ENCODE assay signal across 21 cellular contexts in genomic region chr6:44110005-44110681, GRCh38. TPM values are rescaled to one million over a fixed set of nuclear protein-coding genes. Genes with fewer than 3 reads are reported as not detected.
DNase-seq lines count a peak whose midpoint lies in the region; ATAC-seq and TF ChIP-seq lines count a peak whose summit lies in the region.
"Had no signal": no experiment of that assay in that cellular context is flagged by ENCODE, and none has a peak within 500 bp of the region (broad histone marks: within the 10 kb centered on the region; RNA-seq: fewer than 3 reads in every experiment).

No MANE protein-coding gene starts in this region.

- POLR2A ChIA-PET in HEK293 (lab: Yijun Ruan, JAX) = no interaction called here

- 0 out of 2 replicates have a peak, but pooled peaks cover 4% of the 10 kb centered on the region for H3K4me1 ChIP-seq in HEK293 (ENCODE audit: control insufficient read depth, insufficient read depth, low read length)
- peaks cover 0 to 47% of the 10 kb centered on the region in 2 donors for H3K4me1 ChIP-seq in right atrium auricular region
- H3K4me1 ChIP-seq in osteoblast (ENCODE audit: insufficient read depth, low read length) = peaks cover 8% of the 10 kb centered on the region
- H3K4me1 ChIP-seq: SJSA1 had no signal

- H4K20me1 ChIP-seq in osteoblast (ENCODE audit: insufficient read depth, low read length) = peaks cover 13% of the 10 kb centered on the region

- no peaks in the 10 kb centered on the region for H3K27me3 ChIP-seq in right atrium auricular region
- no peaks in the 10 kb centered on the region for H3K27me3 ChIP-seq in osteoblast (ENCODE audit: insufficient read depth, low read length)
- H3K27me3 ChIP-seq: SJSA1, transverse colon had no signal

- no peak overlapping the region for H3K4me3 ChIP-seq in HEK293 (ENCODE audit: low read depth, low read length)
- no peak overlapping the region for H3K4me3 ChIP-seq in right atrium auricular region
- H3K4me3 ChIP-seq in osteoblast (ENCODE audit: insufficient read depth, low read length) = no peak overlapping the region
- H3K4me3 ChIP-seq: SJSA1, transverse colon had no signal

- DNase-seq in right atrium auricular region (ENCODE audit: low spot score) = no peak
- no peak for DNase-seq in osteoblast (ENCODE audit: insufficient read length, low spot score, missing footprints)
- no peak for DNase-seq in NCI-H510A (lab: John Stamatoyannopoulos, UW)
- DNase-seq in DMS79 (lab: John Stamatoyannopoulos, UW) = no peak
- DNase-seq: activated CD4-positive, alpha-beta T cell treated with anti-CD3 and anti-CD28 coated beads for 4 hours; caudate nucleus; GF-D8; IMR-90; NCI-H2029; NCI-H524; stimulated activated CD4-positive, alpha-beta T cell treated with anti-CD3 and anti-CD28 coated beads, Interleukin-12 subunit alpha, Interleukin-12 subunit beta, amount 100 ng/mL, for 4 hours; T1000; transverse colon had no signal

- TF ChIP-seq CTCF in HEK293 (tag by site-specific recombination; IDR thresholded peaks at IDR 0.05) = no peak
- no peak for TF ChIP-seq CTCF in VCaP (conservative IDR thresholded peaks at IDR 0.05)
- no peak for TF ChIP-seq CTCF in right atrium auricular region (IDR thresholded peaks at IDR 0.05)
- TF ChIP-seq CTCF in osteoblast (IDR thresholded peaks at IDR 0.05; ENCODE audit: extremely low read depth, low read depth, low read length) = no peak

- no peak overlapping the region for H3K4me2 ChIP-seq in osteoblast (ENCODE audit: insufficient read depth, low read length)

- H3K27ac ChIP-seq in HEK293 (ENCODE audit: extremely low read depth, low read depth, low read length) (no peak overlapping the region), VCaP (peak overlapping the region; percentile 52), right atrium auricular region (peak overlapping the region; percentile 85 to 87), osteoblast (ENCODE audit: low read depth, low read length) (peak overlapping the region; percentile 19)
- H3K27ac ChIP-seq: parathyroid adenoma, SJSA1, transverse colon had no signal

- H3K79me2 ChIP-seq in osteoblast (ENCODE audit: insufficient read depth, low read length) = peaks cover 76% of the 10 kb centered on the region

- no peak overlapping the region for H2AFZ ChIP-seq in osteoblast (ENCODE audit: low read length)
- H2AFZ ChIP-seq: parathyroid adenoma had no signal

- no peak for ATAC-seq in HG03159 (IDR thresholded peaks at IDR 0.05; ENCODE audit: unreplicated experiment)
- no peak for ATAC-seq in GM21786 (IDR thresholded peaks at IDR 0.05; ENCODE audit: unreplicated experiment)
- ATAC-seq: stimulated activated memory B cell treated with anti-CD40 and anti-IgM and Interleukin-4, amounts not matched to agents 10 μg/mL and 1 μg/mL and 100 μg/mL, for 72 hours had no signal

- H3K36me3 ChIP-seq in HEK293 (ENCODE audit: control insufficient read depth in 2 of 2, insufficient read depth in 1 of 2, low read length in 2 of 2) (peaks cover 30 to 93% of the 10 kb centered on the region in 2 experiments; a peak in 2 of 3 replicates), right atrium auricular region (peaks cover 39% of the 10 kb centered on the region), osteoblast (ENCODE audit: insufficient read depth, low read length) (peaks cover 55% of the 10 kb centered on the region)

- H3K9me3 ChIP-seq in HEK293 (ENCODE audit: control insufficient read depth, insufficient read depth, low read depth, low read length) = no peaks in the 10 kb centered on the region
- H3K9me3 ChIP-seq in right atrium auricular region = no peaks in the 10 kb centered on the region
- H3K9me3 ChIP-seq in osteoblast (ENCODE audit: low read depth, low read length) = no peaks in the 10 kb centered on the region
- H3K9me3 ChIP-seq: SJSA1, transverse colon had no signal

- CTCF ChIA-PET in HEK293 (lab: Yijun Ruan, JAX) = interaction anchor here (0.6 to 6.8 kb wide), 3 partner anchors 12 to 457 kb away, joined by 3 to 54 read pairs (median 4); no protein-coding TSS in a partner anchor

TF ChIP-seq in HEK293, 187 proteins besides CTCF, POLR2A, EP300 and RAD21:
- TF ChIP-seq ZNF529 (tag by site-specific recombination; IDR thresholded peaks at IDR 0.05; ENCODE audit: insufficient replicate concordance) (no peak), ZNF133 (tag by site-specific recombination; IDR thresholded peaks at IDR 0.05) (peak; percentile 79)

RNA-seq across cellular contexts. Expression of gene MRPL14, which starts 17.1 kb away (rescaled TPM):
- total RNA-seq in right atrium auricular region (10 to 100 TPM; 44.1 to 45.9 TPM), osteoblast (47.7 and 49.9 TPM in 2 replicates)

RNA-seq across cellular contexts. Expression of gene TMEM63B, which starts 17.2 kb away (rescaled TPM):
- 10 to 100 TPM; 29.2 to 37.1 TPM for total RNA-seq in right atrium auricular region
- 32.7 and 36.6 TPM in 2 replicates for total RNA-seq in osteoblast

RNA-seq across cellular contexts. Expression of gene CAPN11, which starts 48.5 kb away (rescaled TPM):
- under 1 TPM; 0.16 to 0.44 TPM for total RNA-seq in right atrium auricular region
- total RNA-seq in osteoblast = not detected in 2 replicates
- total RNA-seq: B cell, IMR-90, SJSA1 had no signal
